1 cellular context compared by ENCODE assay signal in the genomic region with DNA sequence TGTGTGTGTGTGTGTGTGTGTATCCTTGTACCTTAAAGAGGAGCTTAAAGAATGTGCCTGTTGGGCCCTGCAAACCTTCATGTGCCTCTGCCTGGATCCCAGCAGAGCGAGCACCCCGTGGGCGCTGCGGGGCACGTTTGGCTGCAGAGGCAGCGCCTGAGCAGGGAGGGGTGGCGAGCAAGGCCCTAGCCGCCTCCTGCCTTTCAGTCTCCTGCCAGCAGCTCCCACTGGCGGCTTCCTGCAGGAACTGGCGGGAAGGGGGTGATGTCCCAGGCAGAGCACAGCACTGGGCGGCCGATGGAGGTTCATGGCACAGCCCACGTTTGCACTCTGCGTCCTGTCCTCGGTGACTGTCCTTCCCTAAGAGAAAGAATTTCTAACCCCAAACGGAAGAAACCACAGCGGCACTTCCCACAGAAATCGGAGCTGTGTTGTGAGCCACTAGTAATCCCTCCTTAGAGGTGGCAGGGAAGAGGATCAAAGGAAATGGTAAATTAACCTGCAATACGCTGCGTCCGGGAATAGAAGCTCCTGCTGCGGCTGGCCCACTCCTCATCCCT.
TF ChIP-seq lines count a peak whose summit lies in the region.

No MANE protein-coding gene starts in this region.

TF ChIP-seq in HepG2, 621 proteins besides CTCF, POLR2A, EP300 and RAD21 (continued from another document and continues in another):
- TF ChIP-seq, protein P1, sequence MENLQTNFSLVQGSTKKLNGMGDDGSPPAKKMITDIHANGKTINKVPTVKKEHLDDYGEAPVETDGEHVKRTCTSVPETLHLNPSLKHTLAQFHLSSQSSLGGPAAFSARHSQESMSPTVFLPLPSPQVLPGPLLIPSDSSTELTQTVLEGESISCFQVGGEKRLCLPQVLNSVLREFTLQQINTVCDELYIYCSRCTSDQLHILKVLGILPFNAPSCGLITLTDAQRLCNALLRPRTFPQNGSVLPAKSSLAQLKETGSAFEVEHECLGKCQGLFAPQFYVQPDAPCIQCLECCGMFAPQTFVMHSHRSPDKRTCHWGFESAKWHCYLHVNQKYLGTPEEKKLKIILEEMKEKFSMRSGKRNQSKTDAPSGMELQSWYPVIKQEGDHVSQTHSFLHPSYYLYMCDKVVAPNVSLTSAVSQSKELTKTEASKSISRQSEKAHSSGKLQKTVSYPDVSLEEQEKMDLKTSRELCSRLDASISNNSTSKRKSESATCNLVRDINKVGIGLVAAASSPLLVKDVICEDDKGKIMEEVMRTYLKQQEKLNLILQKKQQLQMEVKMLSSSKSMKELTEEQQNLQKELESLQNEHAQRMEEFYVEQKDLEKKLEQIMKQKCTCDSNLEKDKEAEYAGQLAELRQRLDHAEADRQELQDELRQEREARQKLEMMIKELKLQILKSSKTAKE (CRISPR knock-in tag; IDR thresholded peaks at IDR 0.05; ENCODE audit: borderline replicate concordance), result peak; percentile 54; the same call in 1 of the 2 replicates
- TF ChIP-seq NFE2L1 (CRISPR knock-in tag; IDR thresholded peaks at IDR 0.05; ENCODE audit: borderline replicate concordance) (no peak), ZNF567 (CRISPR knock-in tag; IDR thresholded peaks at IDR 0.05; ENCODE audit: borderline replicate concordance) (no peak; the same call in 1 of the 2 replicates), SALL2 (CRISPR knock-in tag; IDR thresholded peaks at IDR 0.05) (no peak), IKZF4 (CRISPR knock-in tag; IDR thresholded peaks at IDR 0.05; ENCODE audit: borderline replicate concordance, low read depth, not compliant biosample characterization) (no peak), ZNF326 (CRISPR knock-in tag; IDR thresholded peaks at IDR 0.05; ENCODE audit: borderline replicate concordance) (no peak), SPEN (CRISPR knock-in tag; IDR thresholded peaks at IDR 0.05; ENCODE audit: low read depth) (peak; percentile 75), ZFYVE20 (CRISPR knock-in tag; IDR thresholded peaks at IDR 0.05; ENCODE audit: borderline replicate concordance, low read depth) (no peak), ZNF576 (CRISPR knock-in tag; IDR thresholded peaks at IDR 0.05) (no peak), ZNF790 (CRISPR knock-in tag; IDR thresholded peaks at IDR 0.05; ENCODE audit: borderline replicate concordance) (no peak), TRIM24 (CRISPR knock-in tag; IDR thresholded peaks at IDR 0.05) (no peak), MAX (IDR thresholded peaks at IDR 0.05) (peak; percentile 81), ZNF589 (CRISPR knock-in tag; conservative IDR thresholded peaks at IDR 0.05) (no peak), XBP1 (CRISPR knock-in tag; IDR thresholded peaks at IDR 0.05) (no peak), SNAPC2 (CRISPR knock-in tag; IDR thresholded peaks at IDR 0.05) (no peak), SMARCE1 (IDR thresholded peaks at IDR 0.05; ENCODE audit: borderline replicate concordance) (no peak), NBN (conservative IDR thresholded peaks at IDR 0.05) (no peak), PAX8 (CRISPR knock-in tag; IDR thresholded peaks at IDR 0.05; ENCODE audit: borderline replicate concordance) (no peak), KLF16 (CRISPR knock-in tag; IDR thresholded peaks at IDR 0.05) (no peak), ZNF431 (CRISPR knock-in tag; IDR thresholded peaks at IDR 0.05; ENCODE audit: borderline replicate concordance, low read depth) (no peak), BRD4 (CRISPR knock-in tag; IDR thresholded peaks at IDR 0.05) (no peak), CEBPB (IDR thresholded peaks at IDR 0.05; ENCODE audit: borderline replicate concordance, low read depth, low read length) (no peak), ATF7 (IDR thresholded peaks at IDR 0.05) (no peak), ATF7 (CRISPR knock-in tag; IDR thresholded peaks at IDR 0.05) (no peak), KIAA2018 (CRISPR knock-in tag; IDR thresholded peaks at IDR 0.05; ENCODE audit: borderline replicate concordance) (no peak), ZNF761 (CRISPR knock-in tag; conservative IDR thresholded peaks at IDR 0.05) (no peak), RAD51 (IDR thresholded peaks at IDR 0.05; ENCODE audit: borderline replicate concordance) (no peak), SIN3B (IDR thresholded peaks at IDR 0.05; ENCODE audit: low read length) (no peak), THRA (CRISPR knock-in tag; IDR thresholded peaks at IDR 0.05; ENCODE audit: borderline replicate concordance) (0 out of 2 replicates have a peak, but pooled peaks have one; percentile 19), USF2 (IDR thresholded peaks at IDR 0.05; ENCODE audit: low read depth, low read length) (no peak), USF2 (CRISPR knock-in tag; IDR thresholded peaks at IDR 0.05; ENCODE audit: borderline replicate concordance) (no peak)
- TF ChIP-seq, protein P2, sequence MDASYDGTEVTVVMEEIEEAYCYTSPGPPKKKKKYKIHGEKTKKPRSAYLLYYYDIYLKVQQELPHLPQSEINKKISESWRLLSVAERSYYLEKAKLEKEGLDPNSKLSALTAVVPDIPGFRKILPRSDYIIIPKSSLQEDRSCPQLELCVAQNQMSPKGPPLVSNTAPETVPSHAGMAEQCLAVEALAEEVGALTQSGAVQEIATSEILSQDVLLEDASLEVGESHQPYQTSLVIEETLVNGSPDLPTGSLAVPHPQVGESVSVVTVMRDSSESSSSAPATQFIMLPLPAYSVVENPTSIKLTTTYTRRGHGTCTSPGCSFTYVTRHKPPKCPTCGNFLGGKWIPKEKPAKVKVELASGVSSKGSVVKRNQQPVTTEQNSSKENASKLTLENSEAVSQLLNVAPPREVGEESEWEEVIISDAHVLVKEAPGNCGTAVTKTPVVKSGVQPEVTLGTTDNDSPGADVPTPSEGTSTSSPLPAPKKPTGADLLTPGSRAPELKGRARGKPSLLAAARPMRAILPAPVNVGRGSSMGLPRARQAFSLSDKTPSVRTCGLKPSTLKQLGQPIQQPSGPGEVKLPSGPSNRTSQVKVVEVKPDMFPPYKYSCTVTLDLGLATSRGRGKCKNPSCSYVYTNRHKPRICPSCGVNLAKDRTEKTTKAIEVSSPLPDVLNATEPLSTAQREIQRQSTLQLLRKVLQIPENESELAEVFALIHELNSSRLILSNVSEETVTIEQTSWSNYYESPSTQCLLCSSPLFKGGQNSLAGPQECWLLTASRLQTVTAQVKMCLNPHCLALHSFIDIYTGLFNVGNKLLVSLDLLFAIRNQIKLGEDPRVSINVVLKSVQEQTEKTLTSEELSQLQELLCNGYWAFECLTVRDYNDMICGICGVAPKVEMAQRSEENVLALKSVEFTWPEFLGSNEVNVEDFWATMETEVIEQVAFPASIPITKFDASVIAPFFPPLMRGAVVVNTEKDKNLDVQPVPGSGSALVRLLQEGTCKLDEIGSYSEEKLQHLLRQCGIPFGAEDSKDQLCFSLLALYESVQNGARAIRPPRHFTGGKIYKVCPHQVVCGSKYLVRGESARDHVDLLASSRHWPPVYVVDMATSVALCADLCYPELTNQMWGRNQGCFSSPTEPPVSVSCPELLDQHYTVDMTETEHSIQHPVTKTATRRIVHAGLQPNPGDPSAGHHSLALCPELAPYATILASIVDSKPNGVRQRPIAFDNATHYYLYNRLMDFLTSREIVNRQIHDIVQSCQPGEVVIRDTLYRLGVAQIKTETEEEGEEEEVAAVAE (CRISPR knock-in tag; IDR thresholded peaks at IDR 0.05; ENCODE audit: borderline replicate concordance), result no peak
- TF ChIP-seq, protein P3, sequence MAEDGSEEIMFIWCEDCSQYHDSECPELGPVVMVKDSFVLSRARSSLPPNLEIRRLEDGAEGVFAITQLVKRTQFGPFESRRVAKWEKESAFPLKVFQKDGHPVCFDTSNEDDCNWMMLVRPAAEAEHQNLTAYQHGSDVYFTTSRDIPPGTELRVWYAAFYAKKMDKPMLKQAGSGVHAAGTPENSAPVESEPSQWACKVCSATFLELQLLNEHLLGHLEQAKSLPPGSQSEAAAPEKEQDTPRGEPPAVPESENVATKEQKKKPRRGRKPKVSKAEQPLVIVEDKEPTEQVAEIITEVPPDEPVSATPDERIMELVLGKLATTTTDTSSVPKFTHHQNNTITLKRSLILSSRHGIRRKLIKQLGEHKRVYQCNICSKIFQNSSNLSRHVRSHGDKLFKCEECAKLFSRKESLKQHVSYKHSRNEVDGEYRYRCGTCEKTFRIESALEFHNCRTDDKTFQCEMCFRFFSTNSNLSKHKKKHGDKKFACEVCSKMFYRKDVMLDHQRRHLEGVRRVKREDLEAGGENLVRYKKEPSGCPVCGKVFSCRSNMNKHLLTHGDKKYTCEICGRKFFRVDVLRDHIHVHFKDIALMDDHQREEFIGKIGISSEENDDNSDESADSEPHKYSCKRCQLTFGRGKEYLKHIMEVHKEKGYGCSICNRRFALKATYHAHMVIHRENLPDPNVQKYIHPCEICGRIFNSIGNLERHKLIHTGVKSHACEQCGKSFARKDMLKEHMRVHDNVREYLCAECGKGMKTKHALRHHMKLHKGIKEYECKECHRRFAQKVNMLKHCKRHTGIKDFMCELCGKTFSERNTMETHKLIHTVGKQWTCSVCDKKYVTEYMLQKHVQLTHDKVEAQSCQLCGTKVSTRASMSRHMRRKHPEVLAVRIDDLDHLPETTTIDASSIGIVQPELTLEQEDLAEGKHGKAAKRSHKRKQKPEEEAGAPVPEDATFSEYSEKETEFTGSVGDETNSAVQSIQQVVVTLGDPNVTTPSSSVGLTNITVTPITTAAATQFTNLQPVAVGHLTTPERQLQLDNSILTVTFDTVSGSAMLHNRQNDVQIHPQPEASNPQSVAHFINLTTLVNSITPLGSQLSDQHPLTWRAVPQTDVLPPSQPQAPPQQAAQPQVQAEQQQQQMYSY (CRISPR knock-in tag; IDR thresholded peaks at IDR 0.05), result no peak
